ENCODE assay signal across 1 cellular context in genomic region chr19:44212250-44212864, GRCh38.
TF ChIP-seq lines count a peak whose summit lies in the region.

ZNF227 (plus strand) TSS chr19:44212532; CDS start chr19:44217793, 5,261 bp downstream.

TF ChIP-seq in HepG2, 621 proteins besides CTCF, POLR2A, EP300 and RAD21 (continued from another document and continues in another):
- TF ChIP-seq SNAPC4 (CRISPR knock-in tag; IDR thresholded peaks at IDR 0.05) = 0 out of 2 replicates have a peak, but pooled peaks have one; percentile 56
- TF ChIP-seq HDAC2 (CRISPR knock-in tag; IDR thresholded peaks at IDR 0.05) = 0 out of 2 replicates have a peak, but pooled peaks have one; percentile 27
- TF ChIP-seq SPEN (CRISPR knock-in tag; IDR thresholded peaks at IDR 0.05; ENCODE audit: low read depth) = peak; percentile 82
- TF ChIP-seq ZNF878 (CRISPR knock-in tag; IDR thresholded peaks at IDR 0.05) = 0 out of 2 replicates have a peak, but pooled peaks have one; percentile 61
- TF ChIP-seq, protein P1, sequence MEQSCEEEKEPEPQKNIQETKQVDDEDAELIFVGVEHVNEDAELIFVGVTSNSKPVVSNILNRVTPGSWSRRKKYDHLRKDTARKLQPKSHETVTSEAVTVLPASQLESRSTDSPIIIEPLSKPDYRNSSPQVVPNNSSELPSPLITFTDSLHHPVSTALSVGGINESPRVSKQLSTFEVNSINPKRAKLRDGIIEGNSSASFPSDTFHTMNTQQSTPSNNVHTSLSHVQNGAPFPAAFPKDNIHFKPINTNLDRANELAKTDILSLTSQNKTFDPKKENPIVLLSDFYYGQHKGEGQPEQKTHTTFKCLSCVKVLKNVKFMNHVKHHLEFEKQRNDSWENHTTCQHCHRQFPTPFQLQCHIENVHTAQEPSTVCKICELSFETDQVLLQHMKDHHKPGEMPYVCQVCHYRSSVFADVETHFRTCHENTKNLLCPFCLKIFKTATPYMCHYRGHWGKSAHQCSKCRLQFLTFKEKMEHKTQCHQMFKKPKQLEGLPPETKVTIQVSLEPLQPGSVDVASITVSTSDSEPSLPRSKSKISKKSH (CRISPR knock-in tag; IDR thresholded peaks at IDR 0.05; ENCODE audit: borderline replicate concordance) = peak; percentile 70
- no peak for TF ChIP-seq ZSCAN21 (CRISPR knock-in tag; IDR thresholded peaks at IDR 0.05; ENCODE audit: borderline replicate concordance)
- peak; percentile 62; the same call in 1 of the 2 replicates for TF ChIP-seq HDAC1 (CRISPR knock-in tag; IDR thresholded peaks at IDR 0.05)
- TF ChIP-seq HNF4G (IDR thresholded peaks at IDR 0.05; ENCODE audit: borderline replicate concordance, low read depth, low read length) = no peak
- no peak for TF ChIP-seq HNF4G (CRISPR knock-in tag; IDR thresholded peaks at IDR 0.05; ENCODE audit: borderline replicate concordance, low read depth)
- 0 out of 2 replicates have a peak, but pooled peaks have one; percentile 49 for TF ChIP-seq ZNF33B (CRISPR knock-in tag; IDR thresholded peaks at IDR 0.05)
- no peak for TF ChIP-seq ZNF34 (CRISPR knock-in tag; IDR thresholded peaks at IDR 0.05; ENCODE audit: borderline replicate concordance)
- TF ChIP-seq ZNF460 (CRISPR knock-in tag; IDR thresholded peaks at IDR 0.05; ENCODE audit: borderline replicate concordance) = no peak; the same call in 1 of the 2 replicates
- peak; percentile 98 for TF ChIP-seq CREM (IDR thresholded peaks at IDR 0.05)
- no peak for TF ChIP-seq CREM (CRISPR knock-in tag; IDR thresholded peaks at IDR 0.05)
- no peak for TF ChIP-seq MED13 (CRISPR knock-in tag; IDR thresholded peaks at IDR 0.05)
- TF ChIP-seq, protein P2, sequence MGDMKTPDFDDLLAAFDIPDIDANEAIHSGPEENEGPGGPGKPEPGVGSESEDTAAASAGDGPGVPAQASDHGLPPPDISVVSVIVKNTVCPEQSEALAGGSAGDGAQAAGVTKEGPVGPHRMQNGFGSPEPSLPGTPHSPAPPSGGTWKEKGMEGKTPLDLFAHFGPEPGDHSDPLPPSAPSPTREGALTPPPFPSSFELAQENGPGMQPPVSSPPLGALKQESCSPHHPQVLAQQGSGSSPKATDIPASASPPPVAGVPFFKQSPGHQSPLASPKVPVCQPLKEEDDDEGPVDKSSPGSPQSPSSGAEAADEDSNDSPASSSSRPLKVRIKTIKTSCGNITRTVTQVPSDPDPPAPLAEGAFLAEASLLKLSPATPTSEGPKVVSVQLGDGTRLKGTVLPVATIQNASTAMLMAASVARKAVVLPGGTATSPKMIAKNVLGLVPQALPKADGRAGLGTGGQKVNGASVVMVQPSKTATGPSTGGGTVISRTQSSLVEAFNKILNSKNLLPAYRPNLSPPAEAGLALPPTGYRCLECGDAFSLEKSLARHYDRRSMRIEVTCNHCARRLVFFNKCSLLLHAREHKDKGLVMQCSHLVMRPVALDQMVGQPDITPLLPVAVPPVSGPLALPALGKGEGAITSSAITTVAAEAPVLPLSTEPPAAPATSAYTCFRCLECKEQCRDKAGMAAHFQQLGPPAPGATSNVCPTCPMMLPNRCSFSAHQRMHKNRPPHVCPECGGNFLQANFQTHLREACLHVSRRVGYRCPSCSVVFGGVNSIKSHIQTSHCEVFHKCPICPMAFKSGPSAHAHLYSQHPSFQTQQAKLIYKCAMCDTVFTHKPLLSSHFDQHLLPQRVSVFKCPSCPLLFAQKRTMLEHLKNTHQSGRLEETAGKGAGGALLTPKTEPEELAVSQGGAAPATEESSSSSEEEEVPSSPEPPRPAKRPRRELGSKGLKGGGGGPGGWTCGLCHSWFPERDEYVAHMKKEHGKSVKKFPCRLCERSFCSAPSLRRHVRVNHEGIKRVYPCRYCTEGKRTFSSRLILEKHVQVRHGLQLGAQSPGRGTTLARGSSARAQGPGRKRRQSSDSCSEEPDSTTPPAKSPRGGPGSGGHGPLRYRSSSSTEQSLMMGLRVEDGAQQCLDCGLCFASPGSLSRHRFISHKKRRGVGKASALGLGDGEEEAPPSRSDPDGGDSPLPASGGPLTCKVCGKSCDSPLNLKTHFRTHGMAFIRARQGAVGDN (CRISPR knock-in tag; IDR thresholded peaks at IDR 0.05) = peak; percentile 68
- peak; percentile 76; the same call in 1 of the 2 replicates for TF ChIP-seq ZNF891 (CRISPR knock-in tag; IDR thresholded peaks at IDR 0.05)
- peak; percentile 40; the same call in 1 of the 2 replicates for TF ChIP-seq ELF3 (CRISPR knock-in tag; IDR thresholded peaks at IDR 0.05)
- peak; percentile 32; the same call in 1 of the 2 replicates for TF ChIP-seq ZBTB2 (CRISPR knock-in tag; IDR thresholded peaks at IDR 0.05; ENCODE audit: low read depth)
- TF ChIP-seq ZNF331 (CRISPR knock-in tag; IDR thresholded peaks at IDR 0.05) = peak; percentile 12; the same call in 1 of the 2 replicates
- peak; percentile 90 for TF ChIP-seq ZNF501 (CRISPR knock-in tag; IDR thresholded peaks at IDR 0.05)
- TF ChIP-seq MAZ (IDR thresholded peaks at IDR 0.05; ENCODE audit: borderline replicate concordance, low read depth, low read length) = no peak
- peak; percentile 64 for TF ChIP-seq MAZ (CRISPR knock-in tag; IDR thresholded peaks at IDR 0.05; ENCODE audit: low read depth)
- no peak for TF ChIP-seq ZNF263 (CRISPR knock-in tag; IDR thresholded peaks at IDR 0.05)
- TF ChIP-seq PRMT3 (CRISPR knock-in tag; IDR thresholded peaks at IDR 0.05; ENCODE audit: borderline replicate concordance, low read depth) = no peak
- no peak for TF ChIP-seq ZSCAN25 (CRISPR knock-in tag; IDR thresholded peaks at IDR 0.05)
- peak; percentile 89 for TF ChIP-seq KAT8 (CRISPR knock-in tag; IDR thresholded peaks at IDR 0.05)
- TF ChIP-seq E2F5 (CRISPR knock-in tag; conservative IDR thresholded peaks at IDR 0.05) = no peak
- TF ChIP-seq, protein P3, sequence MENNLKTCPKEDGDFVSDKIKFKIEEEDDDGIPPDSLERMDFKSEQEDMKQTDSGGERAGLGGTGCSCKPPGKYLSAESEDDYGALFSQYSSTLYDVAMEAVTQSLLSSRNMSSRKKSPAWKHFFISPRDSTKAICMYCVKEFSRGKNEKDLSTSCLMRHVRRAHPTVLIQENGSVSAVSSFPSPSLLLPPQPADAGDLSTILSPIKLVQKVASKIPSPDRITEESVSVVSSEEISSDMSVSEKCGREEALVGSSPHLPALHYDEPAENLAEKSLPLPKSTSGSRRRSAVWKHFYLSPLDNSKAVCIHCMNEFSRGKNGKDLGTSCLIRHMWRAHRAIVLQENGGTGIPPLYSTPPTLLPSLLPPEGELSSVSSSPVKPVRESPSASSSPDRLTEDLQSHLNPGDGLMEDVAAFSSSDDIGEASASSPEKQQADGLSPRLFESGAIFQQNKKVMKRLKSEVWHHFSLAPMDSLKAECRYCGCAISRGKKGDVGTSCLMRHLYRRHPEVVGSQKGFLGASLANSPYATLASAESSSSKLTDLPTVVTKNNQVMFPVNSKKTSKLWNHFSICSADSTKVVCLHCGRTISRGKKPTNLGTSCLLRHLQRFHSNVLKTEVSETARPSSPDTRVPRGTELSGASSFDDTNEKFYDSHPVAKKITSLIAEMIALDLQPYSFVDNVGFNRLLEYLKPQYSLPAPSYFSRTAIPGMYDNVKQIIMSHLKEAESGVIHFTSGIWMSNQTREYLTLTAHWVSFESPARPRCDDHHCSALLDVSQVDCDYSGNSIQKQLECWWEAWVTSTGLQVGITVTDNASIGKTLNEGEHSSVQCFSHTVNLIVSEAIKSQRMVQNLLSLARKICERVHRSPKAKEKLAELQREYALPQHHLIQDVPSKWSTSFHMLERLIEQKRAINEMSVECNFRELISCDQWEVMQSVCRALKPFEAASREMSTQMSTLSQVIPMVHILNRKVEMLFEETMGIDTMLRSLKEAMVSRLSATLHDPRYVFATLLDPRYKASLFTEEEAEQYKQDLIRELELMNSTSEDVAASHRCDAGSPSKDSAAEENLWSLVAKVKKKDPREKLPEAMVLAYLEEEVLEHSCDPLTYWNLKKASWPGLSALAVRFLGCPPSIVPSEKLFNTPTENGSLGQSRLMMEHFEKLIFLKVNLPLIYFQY (CRISPR knock-in tag; IDR thresholded peaks at IDR 0.05; ENCODE audit: borderline replicate concordance) = peak; percentile 90; the same call in 1 of the 2 replicates
- TF ChIP-seq ZNF337 (CRISPR knock-in tag; IDR thresholded peaks at IDR 0.05; ENCODE audit: borderline replicate concordance, low read depth) = 0 out of 2 replicates have a peak, but pooled peaks have one; percentile 45
- TF ChIP-seq HOXA9 (CRISPR knock-in tag; IDR thresholded peaks at IDR 0.05; ENCODE audit: borderline replicate concordance) = no peak
- peak; percentile 44; the same call in 1 of the 2 replicates for TF ChIP-seq ZNF563 (CRISPR knock-in tag; IDR thresholded peaks at IDR 0.05)
- TF ChIP-seq, protein P4, sequence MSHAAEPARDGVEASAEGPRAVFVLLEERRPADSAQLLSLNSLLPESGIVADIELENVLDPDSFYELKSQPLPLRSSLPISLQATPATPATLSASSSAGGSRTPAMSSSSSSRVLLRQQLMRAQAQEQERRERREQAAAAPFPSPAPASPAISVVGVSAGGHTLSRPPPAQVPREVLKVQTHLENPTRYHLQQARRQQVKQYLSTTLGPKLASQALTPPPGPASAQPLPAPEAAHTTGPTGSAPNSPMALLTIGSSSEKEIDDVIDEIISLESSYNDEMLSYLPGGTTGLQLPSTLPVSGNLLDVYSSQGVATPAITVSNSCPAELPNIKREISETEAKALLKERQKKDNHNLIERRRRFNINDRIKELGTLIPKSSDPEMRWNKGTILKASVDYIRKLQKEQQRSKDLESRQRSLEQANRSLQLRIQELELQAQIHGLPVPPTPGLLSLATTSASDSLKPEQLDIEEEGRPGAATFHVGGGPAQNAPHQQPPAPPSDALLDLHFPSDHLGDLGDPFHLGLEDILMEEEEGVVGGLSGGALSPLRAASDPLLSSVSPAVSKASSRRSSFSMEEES (CRISPR knock-in tag; IDR thresholded peaks at IDR 0.05) = 0 out of 2 replicates have a peak, but pooled peaks have one; percentile 24
- peak; percentile 28 for TF ChIP-seq PTBP1 (IDR thresholded peaks at IDR 0.05; ENCODE audit: low read depth, low read length, poor library complexity, severe bottlenecking)
- TF ChIP-seq MATR3 (CRISPR knock-in tag; IDR thresholded peaks at IDR 0.05) = no peak
- no peak for TF ChIP-seq ZNF468 (CRISPR knock-in tag; IDR thresholded peaks at IDR 0.05)
- TF ChIP-seq, protein P5, sequence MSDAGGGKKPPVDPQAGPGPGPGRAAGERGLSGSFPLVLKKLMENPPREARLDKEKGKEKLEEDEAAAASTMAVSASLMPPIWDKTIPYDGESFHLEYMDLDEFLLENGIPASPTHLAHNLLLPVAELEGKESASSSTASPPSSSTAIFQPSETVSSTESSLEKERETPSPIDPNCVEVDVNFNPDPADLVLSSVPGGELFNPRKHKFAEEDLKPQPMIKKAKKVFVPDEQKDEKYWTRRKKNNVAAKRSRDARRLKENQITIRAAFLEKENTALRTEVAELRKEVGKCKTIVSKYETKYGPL (CRISPR knock-in tag; IDR thresholded peaks at IDR 0.05) = no peak
- 0 out of 2 replicates have a peak, but pooled peaks have one; percentile 39 for TF ChIP-seq ZBTB37 (CRISPR knock-in tag; IDR thresholded peaks at IDR 0.05)
